1 cellular context compared by ENCODE assay signal in genomic region chr14:38481939-38482678, GRCh38.
TF ChIP-seq lines count a peak whose summit lies in the region.

No MANE protein-coding gene starts in this region.

TF ChIP-seq in IMR-90, 13 proteins besides CTCF, POLR2A, EP300 and RAD21 (continued from another document):
- TF ChIP-seq RFX5 (IDR thresholded peaks at IDR 0.05; ENCODE audit: low read depth, low read length): no peak
